2 cellular contexts compared by ENCODE assay signal in genomic region chr10:128113026-128113425, GRCh38.
TF ChIP-seq lines count a peak whose summit lies in the region.

No MANE protein-coding gene starts in this region.

TF ChIP-seq in Ishikawa, 13 proteins besides CTCF, POLR2A, EP300 and RAD21:
- TF ChIP-seq TCF12 (IDR thresholded peaks at IDR 0.05; ENCODE audit: low read depth) (no peak), TEAD4 (IDR thresholded peaks at IDR 0.05) (no peak), FOXM1 (IDR thresholded peaks at IDR 0.05; ENCODE audit: borderline replicate concordance, low read depth) (no peak), REST (IDR thresholded peaks at IDR 0.05; ENCODE audit: low read depth) (peak; percentile 79)

TF ChIP-seq in GM12878, 131 proteins besides CTCF, POLR2A, EP300 and RAD21:
- TF ChIP-seq REST (IDR thresholded peaks at IDR 0.05; ENCODE audit: low read depth, low read length): peak; percentile 62; the same call in 1 of the 2 replicates
- no peak for TF ChIP-seq SMC3 (IDR thresholded peaks at IDR 0.05; ENCODE audit: borderline replicate concordance, low read length)
- TF ChIP-seq SPI1 (IDR thresholded peaks at IDR 0.05; ENCODE audit: borderline replicate concordance, insufficient read depth, low read depth, low read length): no peak
